Comparison of ENCODE assay signal across 2 cellular contexts in genomic region chr7:156650042-156650441, GRCh38.
TF ChIP-seq lines count a peak whose summit lies in the region.

No MANE protein-coding gene starts in this region.

TF ChIP-seq in HEK293T, 16 proteins besides CTCF, POLR2A, EP300 and RAD21 (continued from another document):
- TF ChIP-seq PKNOX1 (IDR thresholded peaks at IDR 0.05) (no peak), TARDBP (IDR thresholded peaks at IDR 0.05) (no peak), ELF4 (IDR thresholded peaks at IDR 0.05) (no peak), FOXK2 (IDR thresholded peaks at IDR 0.05) (no peak), ARNT (IDR thresholded peaks at IDR 0.05) (no peak), L3MBTL2 (conservative IDR thresholded peaks at IDR 0.05) (no peak), SP1 (IDR thresholded peaks at IDR 0.05) (no peak), FOXM1 (IDR thresholded peaks at IDR 0.05; ENCODE audit: borderline replicate concordance) (no peak), SUZ12 (IDR thresholded peaks at IDR 0.05) (no peak), LEF1 (IDR thresholded peaks at IDR 0.05; ENCODE audit: borderline replicate concordance) (no peak), FOXA1 (IDR thresholded peaks at IDR 0.05) (no peak), HDGF (IDR thresholded peaks at IDR 0.05; ENCODE audit: borderline replicate concordance) (no peak), BHLHE40 (IDR thresholded peaks at IDR 0.05; ENCODE audit: borderline replicate concordance) (no peak), NFRKB (IDR thresholded peaks at IDR 0.05) (no peak)

TF ChIP-seq in HepG2, 621 proteins besides CTCF, POLR2A, EP300 and RAD21 (continued from another document and continues in another):
- no peak for TF ChIP-seq PRDM10 (CRISPR knock-in tag; IDR thresholded peaks at IDR 0.05; ENCODE audit: low read depth)
- peak; percentile 32 for TF ChIP-seq TEAD3 (CRISPR knock-in tag; optimal IDR thresholded peaks at IDR 0.05; ENCODE audit: borderline replicate concordance)
- TF ChIP-seq ZSCAN29 (CRISPR knock-in tag; conservative IDR thresholded peaks at IDR 0.05) = no peak
- peak; percentile 33; the same call in 1 of the 2 replicates for TF ChIP-seq FOSL2 (CRISPR knock-in tag; IDR thresholded peaks at IDR 0.05)
- 0 out of 2 replicates have a peak, but pooled peaks have one; percentile 48 for TF ChIP-seq CCDC6 (CRISPR knock-in tag; IDR thresholded peaks at IDR 0.05)
- peak; percentile 86 for TF ChIP-seq STAG1 (CRISPR knock-in tag; IDR thresholded peaks at IDR 0.05)
- TF ChIP-seq KDM2A (CRISPR knock-in tag; IDR thresholded peaks at IDR 0.05; ENCODE audit: borderline replicate concordance, low read depth) = peak; percentile 63; the same call in 1 of the 2 replicates
- no peak for TF ChIP-seq DMAP1 (CRISPR knock-in tag; IDR thresholded peaks at IDR 0.05)
- TF ChIP-seq PAXIP1 (CRISPR knock-in tag; conservative IDR thresholded peaks at IDR 0.05) = peak; percentile 22; the same call in 1 of the 2 replicates
- 0 out of 2 replicates have a peak, but pooled peaks have one; percentile 24 for TF ChIP-seq CBX5 (CRISPR knock-in tag; IDR thresholded peaks at IDR 0.05; ENCODE audit: borderline replicate concordance)
- peak; percentile 23; the same call in 1 of the 2 replicates for TF ChIP-seq ZFX (CRISPR knock-in tag; IDR thresholded peaks at IDR 0.05; ENCODE audit: low read depth)
- peak; percentile 29; the same call in 1 of the 2 replicates for TF ChIP-seq FOXA3 (CRISPR knock-in tag; IDR thresholded peaks at IDR 0.05)
- TF ChIP-seq BRCA1 (CRISPR knock-in tag; IDR thresholded peaks at IDR 0.05) = no peak
- TF ChIP-seq, protein P1, sequence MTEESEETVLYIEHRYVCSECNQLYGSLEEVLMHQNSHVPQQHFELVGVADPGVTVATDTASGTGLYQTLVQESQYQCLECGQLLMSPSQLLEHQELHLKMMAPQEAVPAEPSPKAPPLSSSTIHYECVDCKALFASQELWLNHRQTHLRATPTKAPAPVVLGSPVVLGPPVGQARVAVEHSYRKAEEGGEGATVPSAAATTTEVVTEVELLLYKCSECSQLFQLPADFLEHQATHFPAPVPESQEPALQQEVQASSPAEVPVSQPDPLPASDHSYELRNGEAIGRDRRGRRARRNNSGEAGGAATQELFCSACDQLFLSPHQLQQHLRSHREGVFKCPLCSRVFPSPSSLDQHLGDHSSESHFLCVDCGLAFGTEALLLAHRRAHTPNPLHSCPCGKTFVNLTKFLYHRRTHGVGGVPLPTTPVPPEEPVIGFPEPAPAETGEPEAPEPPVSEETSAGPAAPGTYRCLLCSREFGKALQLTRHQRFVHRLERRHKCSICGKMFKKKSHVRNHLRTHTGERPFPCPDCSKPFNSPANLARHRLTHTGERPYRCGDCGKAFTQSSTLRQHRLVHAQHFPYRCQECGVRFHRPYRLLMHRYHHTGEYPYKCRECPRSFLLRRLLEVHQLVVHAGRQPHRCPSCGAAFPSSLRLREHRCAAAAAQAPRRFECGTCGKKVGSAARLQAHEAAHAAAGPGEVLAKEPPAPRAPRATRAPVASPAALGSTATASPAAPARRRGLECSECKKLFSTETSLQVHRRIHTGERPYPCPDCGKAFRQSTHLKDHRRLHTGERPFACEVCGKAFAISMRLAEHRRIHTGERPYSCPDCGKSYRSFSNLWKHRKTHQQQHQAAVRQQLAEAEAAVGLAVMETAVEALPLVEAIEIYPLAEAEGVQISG (CRISPR knock-in tag; IDR thresholded peaks at IDR 0.05) = peak; percentile 16; the same call in 1 of the 2 replicates
- TF ChIP-seq SOX6 (IDR thresholded peaks at IDR 0.05) = no peak
- peak; percentile 43; the same call in 1 of the 2 replicates for TF ChIP-seq SOX6 (CRISPR knock-in tag; IDR thresholded peaks at IDR 0.05)
- TF ChIP-seq GABPA (IDR thresholded peaks at IDR 0.05; ENCODE audit: low read depth, low read length) = no peak
- peak; percentile 50; the same call in 1 of the 2 replicates for TF ChIP-seq GABPA (CRISPR knock-in tag; IDR thresholded peaks at IDR 0.05; ENCODE audit: low read depth)
- TF ChIP-seq SALL1 (CRISPR knock-in tag; IDR thresholded peaks at IDR 0.05) = peak; percentile 64
- 0 out of 2 replicates have a peak, but pooled peaks have one; percentile 15 for TF ChIP-seq HOXA3 (CRISPR knock-in tag; IDR thresholded peaks at IDR 0.05)
- no peak for TF ChIP-seq SOX5 (CRISPR knock-in tag; IDR thresholded peaks at IDR 0.05; ENCODE audit: borderline replicate concordance)
- TF ChIP-seq, protein P2, sequence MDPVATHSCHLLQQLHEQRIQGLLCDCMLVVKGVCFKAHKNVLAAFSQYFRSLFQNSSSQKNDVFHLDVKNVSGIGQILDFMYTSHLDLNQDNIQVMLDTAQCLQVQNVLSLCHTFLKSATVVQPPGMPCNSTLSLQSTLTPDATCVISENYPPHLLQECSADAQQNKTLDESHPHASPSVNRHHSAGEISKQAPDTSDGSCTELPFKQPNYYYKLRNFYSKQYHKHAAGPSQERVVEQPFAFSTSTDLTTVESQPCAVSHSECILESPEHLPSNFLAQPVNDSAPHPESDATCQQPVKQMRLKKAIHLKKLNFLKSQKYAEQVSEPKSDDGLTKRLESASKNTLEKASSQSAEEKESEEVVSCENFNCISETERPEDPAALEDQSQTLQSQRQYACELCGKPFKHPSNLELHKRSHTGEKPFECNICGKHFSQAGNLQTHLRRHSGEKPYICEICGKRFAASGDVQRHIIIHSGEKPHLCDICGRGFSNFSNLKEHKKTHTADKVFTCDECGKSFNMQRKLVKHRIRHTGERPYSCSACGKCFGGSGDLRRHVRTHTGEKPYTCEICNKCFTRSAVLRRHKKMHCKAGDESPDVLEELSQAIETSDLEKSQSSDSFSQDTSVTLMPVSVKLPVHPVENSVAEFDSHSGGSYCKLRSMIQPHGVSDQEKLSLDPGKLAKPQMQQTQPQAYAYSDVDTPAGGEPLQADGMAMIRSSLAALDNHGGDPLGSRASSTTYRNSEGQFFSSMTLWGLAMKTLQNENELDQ (CRISPR knock-in tag; IDR thresholded peaks at IDR 0.05; ENCODE audit: borderline replicate concordance) = no peak
- TF ChIP-seq POGZ (CRISPR knock-in tag; IDR thresholded peaks at IDR 0.05) = peak; percentile 25; the same call in 1 of the 2 replicates
- TF ChIP-seq ETV5 (CRISPR knock-in tag; IDR thresholded peaks at IDR 0.05; ENCODE audit: borderline replicate concordance) = peak; percentile 83
- TF ChIP-seq NR2C2 (CRISPR knock-in tag; IDR thresholded peaks at IDR 0.05; ENCODE audit: borderline replicate concordance) = 0 out of 2 replicates have a peak, but pooled peaks have one; percentile 14
- peak; percentile 43; the same call in 1 of the 2 replicates for TF ChIP-seq FOXO1 (CRISPR knock-in tag; IDR thresholded peaks at IDR 0.05)
- TF ChIP-seq ZNF260 (CRISPR knock-in tag; IDR thresholded peaks at IDR 0.05; ENCODE audit: borderline replicate concordance, low read depth) = no peak
- TF ChIP-seq ZMYM4 (CRISPR knock-in tag; IDR thresholded peaks at IDR 0.05) = peak; percentile 72
- TF ChIP-seq POGK (CRISPR knock-in tag; conservative IDR thresholded peaks at IDR 0.05) = no peak
- 0 out of 4 replicates have a peak, but pooled peaks of 1 of the 2 experiments have one; percentile 16 for TF ChIP-seq HMGXB4 (CRISPR knock-in tag; IDR thresholded peaks at IDR 0.05; ENCODE audit: borderline replicate concordance in 1 of 2, low read depth in 1 of 2)
- peak; percentile 27; the same call in 1 of the 2 replicates for TF ChIP-seq TBX2 (CRISPR knock-in tag; IDR thresholded peaks at IDR 0.05; ENCODE audit: borderline replicate concordance)
- 0 out of 2 replicates have a peak, but pooled peaks have one; percentile 35 for TF ChIP-seq FOXC1 (CRISPR knock-in tag; IDR thresholded peaks at IDR 0.05; ENCODE audit: borderline replicate concordance)
- 0 out of 2 replicates have a peak, but pooled peaks have one; percentile 35 for TF ChIP-seq REPIN1 (CRISPR knock-in tag; IDR thresholded peaks at IDR 0.05; ENCODE audit: borderline replicate concordance, low read depth)
- TF ChIP-seq FOXP4 (CRISPR knock-in tag; IDR thresholded peaks at IDR 0.05) = 0 out of 2 replicates have a peak, but pooled peaks have one; percentile 23
- peak; percentile 31; the same call in 1 of the 2 replicates for TF ChIP-seq SMC3 (IDR thresholded peaks at IDR 0.05; ENCODE audit: low read length)
